Comparison of ENCODE assay signal across 2 cellular contexts in genomic region chr15:64891546-64891945, GRCh38.
TF ChIP-seq lines count a peak whose summit lies in the region.

No MANE protein-coding gene starts in this region.

TF ChIP-seq in liver, 16 proteins besides CTCF, POLR2A, EP300 and RAD21:
- TF ChIP-seq ZBTB33 (IDR thresholded peaks at IDR 0.05) (no peak), HNF4A (conservative IDR thresholded peaks at IDR 0.05) (no peak), GABPA (IDR thresholded peaks at IDR 0.05 in 1 of 2, conservative IDR thresholded peaks at IDR 0.05 in 1 of 2) (no peak), REST (IDR thresholded peaks at IDR 0.05) (no peak), YY1 (IDR thresholded peaks at IDR 0.05) (no peak), JUND (IDR thresholded peaks at IDR 0.05) (no peak), TAF1 (conservative IDR thresholded peaks at IDR 0.05) (no peak), FOXA1 (IDR thresholded peaks at IDR 0.05) (no peak), NR2F2 (IDR thresholded peaks at IDR 0.05) (no peak), ATF3 (IDR thresholded peaks at IDR 0.05) (no peak), FOXA2 (IDR thresholded peaks at IDR 0.05) (no peak), MAX (IDR thresholded peaks at IDR 0.05) (no peak), HNF4G (IDR thresholded peaks at IDR 0.05) (no peak), EGR1 (IDR thresholded peaks at IDR 0.05; ENCODE audit: low read depth in 2 of 2) (no peak), SP1 (IDR thresholded peaks at IDR 0.05) (no peak), RXRA (IDR thresholded peaks at IDR 0.05) (no peak)

TF ChIP-seq in HepG2, 621 proteins besides CTCF, POLR2A, EP300 and RAD21:
- no peak for TF ChIP-seq FOXJ3 (CRISPR knock-in tag; IDR thresholded peaks at IDR 0.05; ENCODE audit: borderline replicate concordance)
- TF ChIP-seq KDM6A (CRISPR knock-in tag; IDR thresholded peaks at IDR 0.05; ENCODE audit: low read depth) = no peak
- TF ChIP-seq ZSCAN9 (CRISPR knock-in tag; IDR thresholded peaks at IDR 0.05; ENCODE audit: borderline replicate concordance) = no peak
- no peak for TF ChIP-seq PBX2 (CRISPR knock-in tag; IDR thresholded peaks at IDR 0.05)
- TF ChIP-seq HNF4G (IDR thresholded peaks at IDR 0.05; ENCODE audit: borderline replicate concordance, low read depth, low read length) = no peak
- no peak for TF ChIP-seq HNF4G (CRISPR knock-in tag; IDR thresholded peaks at IDR 0.05; ENCODE audit: borderline replicate concordance, low read depth)
- no peak for TF ChIP-seq ZBTB43 (CRISPR knock-in tag; conservative IDR thresholded peaks at IDR 0.05)
- no peak for TF ChIP-seq PITX1 (CRISPR knock-in tag; IDR thresholded peaks at IDR 0.05)
- no peak for TF ChIP-seq KDM4B (CRISPR knock-in tag; IDR thresholded peaks at IDR 0.05)
- TF ChIP-seq HNRNPUL1 (IDR thresholded peaks at IDR 0.05; ENCODE audit: low read depth, low read length) = no peak
- TF ChIP-seq SMAD1 (CRISPR knock-in tag; IDR thresholded peaks at IDR 0.05; ENCODE audit: borderline replicate concordance, low read depth) = no peak
- TF ChIP-seq SRSF4 (IDR thresholded peaks at IDR 0.05; ENCODE audit: low read depth, low read length, poor library complexity, severe bottlenecking) = no peak
- no peak for TF ChIP-seq ZBED4 (CRISPR knock-in tag; IDR thresholded peaks at IDR 0.05; ENCODE audit: borderline replicate concordance)
- TF ChIP-seq ZNF772 (CRISPR knock-in tag; IDR thresholded peaks at IDR 0.05) = no peak
- TF ChIP-seq GMEB2 (CRISPR knock-in tag; IDR thresholded peaks at IDR 0.05; ENCODE audit: low read depth) = no peak
- no peak for TF ChIP-seq PLSCR1 (CRISPR knock-in tag; IDR thresholded peaks at IDR 0.05; ENCODE audit: borderline replicate concordance)
- TF ChIP-seq TMF1 (CRISPR knock-in tag; IDR thresholded peaks at IDR 0.05; ENCODE audit: low read depth) = no peak
- no peak for TF ChIP-seq ZNF235 (CRISPR knock-in tag; IDR thresholded peaks at IDR 0.05; ENCODE audit: borderline replicate concordance)
